In genomic region chr3:9552252-9552999, GRCh38 we compare ENCODE assay signal across 8 cellular contexts. TPM values are rescaled to one million over a fixed set of nuclear protein-coding genes. Genes with fewer than 3 reads are reported as not detected.
DNase-seq lines count a peak whose midpoint lies in the region; ATAC-seq and TF ChIP-seq lines count a peak whose summit lies in the region.

No MANE protein-coding gene starts in this region.

- H3K4me3 ChIP-seq in PC-3 (ENCODE audit: low read length): no peak overlapping the region
- no peak overlapping the region for H3K4me3 ChIP-seq in stomach
- no peak overlapping the region for H3K4me3 ChIP-seq in MG63

- intact Hi-C loops in PC-3 (cut with micrococcal nuclease) (no loop called here), stomach (cut with DNase I; ENCODE audit: low total_unique reads) (no loop called here)

- H3K4me2 ChIP-seq in PC-3 (ENCODE audit: low read length): no peak overlapping the region

- DNase-seq in GM04504 (ENCODE audit: low read depth) (peak; percentile 7), PC-3 (peak; percentile 23), brain pericyte (ENCODE audit: low read depth, low spot score) (peak; percentile 21), left lobe of liver (ENCODE audit: low spot score) (no peak), stomach (peak; percentile 51), MG63 (no peak), KG1 (lab: John Stamatoyannopoulos, UW) (no peak)

- H4K20me1 ChIP-seq in PC-3 (ENCODE audit: low read length): no peaks in the 10 kb centered on the region

- CTCF ChIA-PET in PC-3 (lab: Charles Lee): no interaction called here

- H3K9me3 ChIP-seq in PC-3 (ENCODE audit: low read length) (no peaks in the 10 kb centered on the region), stomach (peaks cover 0 to 7% (median 3%) of the 10 kb centered on the region in 4 donors), MG63 (no peaks in the 10 kb centered on the region)

- H3K27ac ChIP-seq in PC-3 (ENCODE audit: low read length) (no peak overlapping the region), stomach (no peak overlapping the region)

- POLR2A ChIA-PET in PC-3 (lab: Charles Lee; ENCODE audit: unreplicated experiment): no interaction called here

- H3K36me3 ChIP-seq in PC-3 (ENCODE audit: low read depth, low read length) (no peaks in the 10 kb centered on the region), stomach (no peaks in the 10 kb centered on the region), MG63 (no peaks in the 10 kb centered on the region)

- H3K4me1 ChIP-seq in PC-3 (ENCODE audit: insufficient read depth, low read length): no peaks in the 10 kb centered on the region
- H3K4me1 ChIP-seq in stomach: peaks cover 0 to 7% (median 2%) of the 10 kb centered on the region in 4 donors

- ATAC-seq in PC-3: no peak
- ATAC-seq in left lobe of liver: peak; percentile 54
- ATAC-seq in HG02763 (IDR thresholded peaks at IDR 0.05; ENCODE audit: unreplicated experiment): no peak

- WGBS in stomach, 5 donors: 5 to 16% (median 10%) methylated on average over 33 to 57 of the region's 57 CpGs

- no peak for TF ChIP-seq POLR2A in stomach (IDR thresholded peaks at IDR 0.05)

- H3K27me3 ChIP-seq in PC-3 (ENCODE audit: low read length) (peaks cover 41% of the 10 kb centered on the region), stomach (peaks cover 8 to 80% (median 35%) of the 10 kb centered on the region in 3 donors), MG63 (no peaks in the 10 kb centered on the region)

- H3K79me2 ChIP-seq in PC-3 (ENCODE audit: low read length): no peaks in the 10 kb centered on the region

- H2AFZ ChIP-seq in PC-3 (ENCODE audit: low read length): no peak overlapping the region

- TF ChIP-seq CTCF in PC-3 (conservative IDR thresholded peaks at IDR 0.05; ENCODE audit: low read depth, low read length): no peak
- TF ChIP-seq CTCF in stomach (IDR thresholded peaks at IDR 0.05): no peak

- no peak overlapping the region for H3K9ac ChIP-seq in PC-3 (ENCODE audit: low read length)

- no TSS peak for BruUV-seq in PC-3 (replicated peaks; lab: Mats Ljungman, UMichigan)

- H3K9me2 ChIP-seq in PC-3 (replicated peaks; ENCODE audit: low read length): no peaks in the 10 kb centered on the region

- no peaks in the 10 kb centered on the region for H3F3A ChIP-seq in PC-3 (ENCODE audit: low read length, unreplicated experiment)

- TF ChIP-seq EP300 in stomach (IDR thresholded peaks at IDR 0.05): no peak

RNA-seq across cellular contexts. Expression of gene LHFPL4, which starts 1.2 kb away (rescaled TPM):
- total RNA-seq in PC-3 (2014; rRNA removed) (not detected in 2 replicates), left lobe of liver (0.28 TPM), stomach (under 1 TPM in 2 of 5 donors, not detected in 3; 0.43 to 0.92 TPM)
- under 1 TPM in 2 of 3 donors, not detected in 1; 0.06 to 0.08 TPM for polyA plus RNA-seq in stomach
- 0.69 and 1.2 TPM in 2 replicates for total RNA-seq in MG63 (2014; rRNA removed; shearing (Covaris generic); ENCODE audit: low replicate concordance)

Comparison
In these comparisons a context has a peak if more than half of its experiments do, and no peak if none do; other contexts are left out.
1. DNase-seq: peak in GM04504 (single experiment), PC-3 (single experiment), brain pericyte (single experiment) and stomach (single experiment); none in left lobe of liver (single experiment), MG63 (single experiment) and KG1 (single experiment).